In the genomic region with DNA sequence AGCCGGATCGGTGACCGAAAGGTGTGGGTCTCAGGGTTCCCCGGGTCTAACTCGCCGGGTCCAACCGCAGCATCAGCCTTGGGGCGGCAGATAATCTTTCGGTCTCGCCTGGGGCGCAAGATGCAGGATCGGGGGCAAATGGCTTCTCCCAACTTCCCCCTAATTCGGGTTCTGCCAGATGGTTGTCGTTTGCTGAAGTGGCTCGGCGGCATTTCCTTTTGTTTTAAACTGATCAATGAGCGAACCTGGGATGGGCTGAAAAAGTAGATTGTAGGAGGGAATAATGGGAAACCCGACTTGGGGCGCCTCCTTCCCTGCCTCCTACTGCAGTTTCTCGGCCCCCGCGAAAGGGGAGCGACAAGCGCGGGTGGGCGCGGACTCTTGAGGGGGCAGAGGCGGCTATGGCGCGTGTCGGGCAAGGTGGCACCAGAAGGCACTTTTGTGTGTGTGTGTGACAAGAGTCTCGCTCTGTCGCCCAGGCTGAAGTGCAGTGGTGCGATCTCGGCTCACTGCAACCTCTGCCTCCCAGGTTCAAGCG, we compare ENCODE assay signal across 7 cellular contexts. TPM values are rescaled to one million over a fixed set of nuclear protein-coding genes. Genes with fewer than 3 reads are reported as not detected.
A peak's percentile ranks its signal among the peaks of the same experiment; 100 is the strongest.
DNase-seq lines count a peak whose midpoint lies in the region; ATAC-seq and TF ChIP-seq lines count a peak whose summit lies in the region.

No MANE protein-coding gene starts in this region.

- H3K27me3 ChIP-seq in H9 (ENCODE audit: insufficient read depth, low read length) (peaks cover 46% of the 10 kb centered on the region), iPS-15b (ENCODE audit: control insufficient read depth, insufficient read depth, low read length) (peaks cover 63% of the 10 kb centered on the region)

- peaks cover 93% of the 10 kb centered on the region for H3K27me3 Mint-ChIP-seq in H9 (ENCODE audit: low read depth)
- peaks cover 36% of the 10 kb centered on the region for H3K27me3 Mint-ChIP-seq in activated T-helper 17 cell treated with anti-CD3 and anti-CD28 coated beads, Interleukin-2, amount 50 U/mL, for 72 hours

- H3K4me3 ChIP-seq in iPS-15b (ENCODE audit: low read depth, low read length): peak overlapping the region; percentile 58
- peak overlapping the region; percentile 22 to 51 (median 30) for H3K4me3 ChIP-seq in skin epidermis

- DNase-seq in H9 (no peak), GOT3 (lab: John Stamatoyannopoulos, UW) (no peak), middle frontal gyrus (ENCODE audit: extremely low spot score, low spot score) (no peak)
- no peak for DNase-seq in stimulated activated CD4-positive, alpha-beta T cell treated with anti-CD3 and anti-CD28 coated beads, Interleukin-2, amount 100 ng/mL, for 48 hours

- H3K27ac ChIP-seq in H9 (ENCODE audit: insufficient read length, low read depth, low read length) (no peak overlapping the region), skin epidermis (peak overlapping the region in 13 of 21 experiments; percentile 13 to 83 (median 66))

- no peak overlapping the region for H3K56ac ChIP-seq in H9 (ENCODE audit: insufficient read length, low read depth, low read length)

- peaks cover 3 to 4% of the 10 kb centered on the region in 2 experiments; a peak in 2 of 5 replicates for H3K9me3 Mint-ChIP-seq in H9
- no peaks in the 10 kb centered on the region for H3K9me3 Mint-ChIP-seq in activated T-helper 17 cell treated with anti-CD3 and anti-CD28 coated beads, Interleukin-2, amount 50 U/mL, for 72 hours

- no peaks in the 10 kb centered on the region for H3K9me3 ChIP-seq in H9 (ENCODE audit: control insufficient read depth, low read depth, low read length)
- no peaks in the 10 kb centered on the region for H3K9me3 ChIP-seq in iPS-15b (ENCODE audit: control insufficient read depth, insufficient read depth, low read length)

- no peak overlapping the region for H3K14ac ChIP-seq in H9 (ENCODE audit: insufficient read depth, low read length)

- H4K91ac ChIP-seq in H9 (ENCODE audit: insufficient read length, low read depth, low read length): no peak overlapping the region

- no peak overlapping the region for H3K27ac Mint-ChIP-seq in H9
- no peak overlapping the region for H3K27ac Mint-ChIP-seq in activated T-helper 17 cell treated with anti-CD3 and anti-CD28 coated beads, Interleukin-2, amount 50 U/mL, for 72 hours

- H3K18ac ChIP-seq in H9 (ENCODE audit: insufficient read length, low read depth, low read length): no peak overlapping the region

- no peak overlapping the region for H2BK120ac ChIP-seq in H9 (ENCODE audit: low read depth, low read length, poor library complexity, severe bottlenecking)

- no peak overlapping the region for H4K8ac ChIP-seq in H9 (replicated peaks; ENCODE audit: insufficient read length, low read depth, low read length)

- WGBS in H9 (ENCODE audit: extremely low coverage, insufficient read length, low lambda C conversion rate): no CpG with 5 or more reads among the region's 36 CpGs

- H2BK12ac ChIP-seq in H9 (ENCODE audit: insufficient read length, low read depth, low read length): no peak overlapping the region

- H4K20me1 ChIP-seq in H9 (ENCODE audit: control insufficient read depth, insufficient read depth, insufficient read length): no peaks in the 10 kb centered on the region

- H2AK5ac ChIP-seq in H9 (ENCODE audit: insufficient read length, low read length): no peak overlapping the region

- no peak for TF ChIP-seq CTCF in H9 (conservative IDR thresholded peaks at IDR 0.05)

- H2BK5ac ChIP-seq in H9 (ENCODE audit: insufficient read length, low read length): no peak overlapping the region

- H2BK20ac ChIP-seq in H9 (ENCODE audit: low read depth, low read length, poor library complexity, severe bottlenecking): no peak overlapping the region

- H2AFZ ChIP-seq in H9 (ENCODE audit: low read length): no peak overlapping the region

- no peaks in the 10 kb centered on the region; the same call in 1 of the 2 replicates for H3K4me1 ChIP-seq in H9 (ENCODE audit: insufficient read depth, low read length)
- peaks cover 10% of the 10 kb centered on the region for H3K4me1 ChIP-seq in iPS-15b (ENCODE audit: control insufficient read depth, insufficient read depth, low read length)

- no peak for ATAC-seq in activated T-helper 17 cell treated with anti-CD3 and anti-CD28 coated beads, Interleukin-2, amount 50 U/mL, for 72 hours (replicated peaks)

- H3K23me2 ChIP-seq in H9 (ENCODE audit: insufficient read length, low read depth, low read length, poor library complexity, severe bottlenecking): peaks cover 33% of the 10 kb centered on the region

- peak overlapping the region; percentile 53 to 79; a peak in 4 of 5 replicates for H3K4me3 Mint-ChIP-seq in H9
- peak overlapping the region; percentile 77 for H3K4me3 Mint-ChIP-seq in activated T-helper 17 cell treated with anti-CD3 and anti-CD28 coated beads, Interleukin-2, amount 50 U/mL, for 72 hours

- H3K23ac ChIP-seq in H9 (ENCODE audit: insufficient read length, low read depth, low read length): no peak overlapping the region

- peak overlapping the region; percentile 71 for H3K4me2 ChIP-seq in H9 (ENCODE audit: insufficient read depth, insufficient read length, low read length)

- no peaks in the 10 kb centered on the region for H3K79me2 ChIP-seq in H9 (ENCODE audit: insufficient read depth, low read length)

- H3K36me3 Mint-ChIP-seq in H9 (ENCODE audit: insufficient read depth in 1 of 3, low read depth in 3 of 3): no peaks in the 10 kb centered on the region; a peak in 1 of 7 replicates
- peaks cover 6% of the 10 kb centered on the region for H3K36me3 Mint-ChIP-seq in activated T-helper 17 cell treated with anti-CD3 and anti-CD28 coated beads, Interleukin-2, amount 50 U/mL, for 72 hours (ENCODE audit: low read depth)

- H3K4ac ChIP-seq in H9 (ENCODE audit: low read depth, low read length): no peak overlapping the region

- H2BK15ac ChIP-seq in H9 (ENCODE audit: low read depth, low read length): no peak overlapping the region

- peaks cover 38 to 50% of the 10 kb centered on the region in 2 experiments for H3K4me1 Mint-ChIP-seq in H9
- peaks cover 5% of the 10 kb centered on the region for H3K4me1 Mint-ChIP-seq in activated T-helper 17 cell treated with anti-CD3 and anti-CD28 coated beads, Interleukin-2, amount 50 U/mL, for 72 hours

- no peaks in the 10 kb centered on the region for H3K36me3 ChIP-seq in iPS-15b (ENCODE audit: control insufficient read depth, insufficient read depth, low read length)

- no peak overlapping the region for H3T11ph ChIP-seq in H9 (ENCODE audit: low read length)

- H3K9ac ChIP-seq in H9 (ENCODE audit: extremely low read depth, insufficient read length, low read length) (no peak overlapping the region), iPS-15b (ENCODE audit: low read depth, low read length) (no peak overlapping the region)

- no peaks in the 10 kb centered on the region for H3K79me1 ChIP-seq in H9 (ENCODE audit: insufficient read depth, low read depth, low read length, poor library complexity, severe bottlenecking)

- H4K5ac ChIP-seq in H9 (ENCODE audit: insufficient read length, low read depth, low read length): no peak overlapping the region

RNA-seq across cellular contexts. Expression of a gene that starts 3.1 kb away (rescaled TPM):
- 6.6 and 6.8 TPM in 2 replicates for total RNA-seq in H9 (2021)
- total RNA-seq in activated T-helper 17 cell treated with anti-CD3 and anti-CD28 coated beads, Interleukin-2, amount 50 U/mL, for 72 hours: under 1 TPM; 0.50 to 0.56 TPM
